ENCODE assay signal across 15 cellular contexts in the genomic region with DNA sequence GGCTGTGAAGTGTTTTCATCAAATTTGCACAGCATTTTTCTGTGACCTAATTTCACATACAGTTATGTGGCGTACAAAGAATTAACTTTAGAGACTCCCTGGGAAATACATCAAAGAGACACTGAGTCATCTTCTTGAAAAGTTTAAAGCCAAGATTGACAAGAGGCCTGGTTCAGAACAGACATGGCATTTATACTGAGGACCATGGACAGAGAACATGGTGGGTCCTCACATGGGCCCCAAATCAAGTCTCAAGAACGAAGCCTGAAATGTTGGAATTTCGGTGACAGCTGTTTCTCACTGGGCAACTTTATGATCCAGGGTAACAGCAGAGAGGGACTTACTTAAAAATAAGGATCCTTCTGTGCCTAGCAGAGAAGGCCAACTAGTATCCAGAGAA.
DNase-seq lines count a peak whose midpoint lies in the region; ATAC-seq, FAIRE-seq and TF ChIP-seq lines count a peak whose summit lies in the region.
"Had no signal": no experiment of that assay in that cellular context is flagged by ENCODE, and none has a peak within 500 bp of the region (broad histone marks: within the 10 kb centered on the region; RNA-seq: fewer than 3 reads in every experiment).

No MANE protein-coding gene starts in this region.

- peaks cover 14% of the 10 kb centered on the region for H3K4me1 ChIP-seq in Karpas-422 (ENCODE audit: low read length)

- H3K36me3 Mint-ChIP-seq in effector memory CD8-positive, alpha-beta T cell (ENCODE audit: insufficient read depth), result peaks cover 2% of the 10 kb centered on the region
- H3K36me3 Mint-ChIP-seq: brain had no signal

- peaks cover 0 to under 1% of the 10 kb centered on the region in 2 donors for H3K27me3 Mint-ChIP-seq in effector memory CD8-positive, alpha-beta T cell

- H3K9me3 Mint-ChIP-seq in effector memory CD8-positive, alpha-beta T cell, result peaks cover 0 to 4% of the 10 kb centered on the region in 2 donors
- H3K9me3 Mint-ChIP-seq: brain had no signal

- no peaks in the 10 kb centered on the region for H4K20me1 ChIP-seq in Karpas-422 (ENCODE audit: insufficient read depth, low read depth, low read length)

- H3K9ac ChIP-seq in Karpas-422 (ENCODE audit: low read length), result no peak overlapping the region

- DNase-seq in COLO829 (ENCODE audit: low spot score) (peak; percentile 71), Karpas-422 (no peak), bronchial epithelial cell (ENCODE audit: low read depth) (peak; percentile 54), iris pigment epithelial cell (ENCODE audit: low read depth) (peak; percentile 86), OCI-M2 (lab: John Stamatoyannopoulos, UW; ENCODE audit: unreplicated experiment) (no peak)
- DNase-seq in stimulated activated naive CD8-positive, alpha-beta T cell treated with anti-CD3 and anti-CD28 coated beads, Interleukin-15, Interleukin-2, amounts not matched to agents 100 U/mL and 50 U/mL, for 24 hours, result no peak
- no peak for DNase-seq in effector memory CD8-positive, alpha-beta T cell
- DNase-seq: NCI-H1105 treated with DMSO at 0.1 percent for 48 hours; NCI-H526; stimulated activated CD4-positive, alpha-beta T cell treated with anti-CD3 and anti-CD28 coated beads, Interleukin-4, amount 100 ng/mL, for 24 hours; stimulated activated naive CD4-positive, alpha-beta T cell; T-helper 9 cell had no signal

- H3K27ac Mint-ChIP-seq in effector memory CD8-positive, alpha-beta T cell, result no peak overlapping the region
- H3K27ac Mint-ChIP-seq: activated T-helper 17 cell treated with anti-CD3 and anti-CD28 coated beads, Interleukin-2, amount 50 U/mL, for 72 hours; brain had no signal

- no peaks in the 10 kb centered on the region for H3K9me2 ChIP-seq in Karpas-422 (replicated peaks; ENCODE audit: insufficient read depth, low read length)

- TF ChIP-seq CTCF in bronchial epithelial cell (IDR thresholded peaks at IDR 0.05; ENCODE audit: insufficient read depth, low read length, severe bottlenecking), result no peak

- no peaks in the 10 kb centered on the region for H3K27me3 ChIP-seq in Karpas-422 (ENCODE audit: low read length)
- H3K27me3 ChIP-seq in bronchial epithelial cell (ENCODE audit: control insufficient read depth, insufficient read depth, low read length), result no peaks in the 10 kb centered on the region

- H3K9me3 ChIP-seq in Karpas-422 (ENCODE audit: low read length), result no peaks in the 10 kb centered on the region

- H3K27ac ChIP-seq in Karpas-422 (ENCODE audit: low read length), result no peak overlapping the region

- H3K36me3 ChIP-seq in Karpas-422 (ENCODE audit: insufficient read depth, low read length) (no peaks in the 10 kb centered on the region), bronchial epithelial cell (ENCODE audit: control insufficient read depth, insufficient read depth, low read length) (no peaks in the 10 kb centered on the region)

- no peak overlapping the region for H2AFZ ChIP-seq in Karpas-422 (ENCODE audit: low read length)

- H3K4me3 ChIP-seq in Karpas-422 (ENCODE audit: low read length) (no peak overlapping the region), bronchial epithelial cell (ENCODE audit: low read depth, low read length) (no peak overlapping the region)

- no peaks in the 10 kb centered on the region for H3K79me2 ChIP-seq in Karpas-422 (ENCODE audit: low read length)

- H3K4me3 Mint-ChIP-seq in effector memory CD8-positive, alpha-beta T cell, result no peak overlapping the region
- H3K4me3 Mint-ChIP-seq: activated T-helper 17 cell treated with anti-CD3 and anti-CD28 coated beads, Interleukin-2, amount 50 U/mL, for 72 hours; brain had no signal

- ATAC-seq in stimulated activated naive CD8-positive, alpha-beta T cell treated with anti-CD3 and anti-CD28 coated beads, Interleukin-15, Interleukin-2, amounts not matched to agents 100 U/mL and 50 U/mL, for 24 hours, result no peak
- no peak for ATAC-seq in GM18867 (IDR thresholded peaks at IDR 0.05; ENCODE audit: unreplicated experiment)
- no peak for ATAC-seq in effector memory CD8-positive, alpha-beta T cell (replicated peaks)
- ATAC-seq: activated T-helper 17 cell treated with anti-CD3 and anti-CD28 coated beads, Interleukin-2, amount 50 U/mL, for 72 hours had no signal

- H3K4me2 ChIP-seq in Karpas-422 (ENCODE audit: low read depth, low read length, poor library complexity, severe bottlenecking), result peak overlapping the region; percentile 16

- no peak for FAIRE-seq in bronchial epithelial cell (lab: Jason Lieb, UNC)

- no peaks in the 10 kb centered on the region for H3K4me1 Mint-ChIP-seq in effector memory CD8-positive, alpha-beta T cell (ENCODE audit: low read depth in 2 of 2)
- H3K4me1 Mint-ChIP-seq: activated T-helper 17 cell treated with anti-CD3 and anti-CD28 coated beads, Interleukin-2, amount 50 U/mL, for 72 hours; brain had no signal

Comparison
In these comparisons a context has a peak if more than half of its experiments do, and no peak if none do; other contexts are left out.
1. DNase-seq: peak in COLO829 (single experiment), bronchial epithelial cell (single experiment) and iris pigment epithelial cell (single experiment); none in Karpas-422 (single experiment), stimulated activated naive CD8-positive, alpha-beta T cell treated with anti-CD3 and anti-CD28 coated beads, Interleukin-15, Interleukin-2, amounts not matched to agents 100 U/mL and 50 U/mL, for 24 hours (single experiment), effector memory CD8-positive, alpha-beta T cell (0 of 3) and OCI-M2 (single experiment).